ENCODE assay signal across 40 cellular contexts in the genomic region with DNA sequence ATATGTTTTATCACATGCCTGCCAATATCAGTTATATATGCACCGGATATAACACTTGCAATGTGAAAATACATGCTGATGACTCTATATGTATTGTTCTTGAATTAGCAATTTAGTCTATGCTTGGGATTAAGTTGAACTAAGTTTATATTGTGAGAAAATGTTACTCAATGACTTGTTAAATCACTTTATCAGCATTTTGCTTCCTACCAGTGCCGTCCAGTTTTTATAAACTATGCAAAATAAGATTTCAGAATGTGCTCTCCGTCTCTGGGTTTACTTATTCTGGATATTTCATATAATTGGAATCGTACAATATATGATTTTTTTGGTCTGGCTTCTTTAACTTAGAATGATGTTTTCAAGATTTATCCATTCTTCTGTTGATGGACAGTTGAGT. TPM values are rescaled to one million over a fixed set of nuclear protein-coding genes. Genes with fewer than 3 reads are reported as not detected.
"Had no signal": no experiment of that assay in that cellular context is flagged by ENCODE, and none has a peak within 500 bp of the region (broad histone marks: within the 10 kb centered on the region; RNA-seq: fewer than 3 reads in every experiment).

No MANE protein-coding gene starts in this region.

- DNase-seq: Kasumi-1, MG63, MM.1S, MV-4-11, NCI-H1048, NCI-H1092, NCI-H1092 treated with DMSO at 0.1 percent for 48 hours, NCI-H1105, NCI-H1105 treated with DMSO at 0.1 percent for 48 hours, NCI-H1417, NCI-H1417 treated with DMSO at 0.1 percent for 48 hours, NCI-H1436, NCI-H1436 treated with DMSO at 0.1 percent for 48 hours, NCI-H146, NCI-H1694, NCI-H1694 treated with DMSO at 0.1 percent for 48 hours, NCI-H187, NCI-H187 treated with DMSO at 0.1 percent for 48 hours, NCI-H1930, NCI-H2029, NCI-H2029 treated with DMSO at 0.1 percent for 48 hours, NCI-H2081, NCI-H2081 treated with DMSO at 0.1 percent for 48 hours, NCI-H2107, NCI-H2171, NCI-H2171 treated with DMSO at 0.1 percent for 48 hours, NCI-H2227 treated with DMSO at 0.1 percent for 48 hours, NCI-H226, NCI-H345, NCI-H446, NCI-H446 treated with DMSO at 0.1 percent for 48 hours, NCI-H510A, NCI-H510A treated with DMSO at 0.1 percent for 48 hours, NCI-H524, NCI-H524 treated with DMSO at 0.1 percent for 48 hours, NCI-H526 had no signal

- H3K4me3 ChIP-seq: MG63 had no signal

- H3K36me3 ChIP-seq: MG63 had no signal

- H3K9me3 ChIP-seq: MG63 had no signal

- H3K27me3 ChIP-seq: MG63 had no signal

RNA-seq across cellular contexts. Expression of gene SLC26A3, which starts 25.5 kb away (rescaled TPM):
- total RNA-seq: LHCN-M2, M059J, MCF 10A, NCI-H460 had no signal
